In the genomic region with DNA sequence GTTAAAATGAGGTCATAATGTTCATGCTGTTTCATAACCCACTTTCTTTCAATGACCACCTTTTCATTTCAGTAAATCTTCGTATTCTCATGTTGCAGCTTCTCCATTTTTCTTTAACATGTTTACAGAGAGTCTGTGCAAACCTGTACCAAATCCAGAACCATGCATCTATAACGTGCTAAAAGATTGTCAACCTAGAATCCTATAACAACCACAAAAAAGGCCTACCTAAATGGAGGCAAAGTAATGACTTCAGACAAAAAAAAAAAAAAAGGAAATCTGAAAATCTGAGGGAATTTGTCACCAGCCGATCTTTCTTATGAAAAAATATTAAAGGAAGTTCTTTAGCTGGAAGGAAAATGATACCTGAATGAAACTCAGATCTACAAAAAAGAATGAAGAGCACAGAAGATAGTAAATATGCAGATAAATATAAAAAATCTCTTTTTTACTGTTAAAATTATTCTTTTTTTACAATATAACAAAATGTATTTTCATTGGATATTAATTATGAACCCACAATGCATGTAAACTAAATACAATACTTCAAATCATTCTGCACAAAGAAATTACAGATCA, we compare ENCODE assay signal across 10 cellular contexts. TPM values are rescaled to one million over a fixed set of nuclear protein-coding genes. Genes with fewer than 3 reads are reported as not detected.
A peak's percentile ranks its signal among the peaks of the same experiment; 100 is the strongest.
DNase-seq lines count a peak whose midpoint lies in the region; FAIRE-seq and TF ChIP-seq lines count a peak whose summit lies in the region.
"Had no signal": no experiment of that assay in that cellular context is flagged by ENCODE, and none has a peak within 500 bp of the region (broad histone marks: within the 10 kb centered on the region; RNA-seq: fewer than 3 reads in every experiment).

No MANE protein-coding gene starts in this region.

- no peaks in the 10 kb centered on the region for H3K27me3 Mint-ChIP-seq in activated T-cell treated with anti-CD3 and anti-CD28 coated beads, Interleukin-2, amount 50 U/mL, for 24 hours
- peaks cover 3% of the 10 kb centered on the region for H3K27me3 Mint-ChIP-seq in activated T-helper 2 cell treated with anti-CD3 and anti-CD28 coated beads, Interferon-gamma antibody, Interleukin-2, Interleukin-4, amounts not matched to agents 10 μg/mL and 5 μg/mL and 100 μg/mL, durations not matched to agents 14 hours and 24 hours and 36 hours (ENCODE audit: low read depth)

- H3K4me1 Mint-ChIP-seq in activated T-cell treated with anti-CD3 and anti-CD28 coated beads, Interleukin-2, amount 50 U/mL, for 24 hours (ENCODE audit: low read depth), result peaks cover 51% of the 10 kb centered on the region
- H3K4me1 Mint-ChIP-seq in activated T-helper 2 cell treated with anti-CD3 and anti-CD28 coated beads, Interferon-gamma antibody, Interleukin-2, Interleukin-4, amounts not matched to agents 10 μg/mL and 5 μg/mL and 100 μg/mL, durations not matched to agents 14 hours and 24 hours and 36 hours (ENCODE audit: low read depth), result peaks cover 44% of the 10 kb centered on the region

- peak overlapping the region; percentile 11 to 84 for H3K9ac ChIP-seq in kidney (ENCODE audit: low read length in 2 of 2)

- H3K27ac ChIP-seq in kidney (ENCODE audit: low read depth in 2 of 2, low read length in 2 of 2) (peak overlapping the region; percentile 92 to 97), thymus (ENCODE audit: low read depth) (no peak overlapping the region)

- H3K27me3 ChIP-seq in thymus (ENCODE audit: control insufficient read depth, insufficient read depth), result no peaks in the 10 kb centered on the region

- H3K27ac Mint-ChIP-seq in activated T-cell treated with anti-CD3 and anti-CD28 coated beads, Interleukin-2, amount 50 U/mL, for 24 hours, result peak overlapping the region; percentile 99
- peak overlapping the region; percentile 96 for H3K27ac Mint-ChIP-seq in activated T-helper 2 cell treated with anti-CD3 and anti-CD28 coated beads, Interferon-gamma antibody, Interleukin-2, Interleukin-4, amounts not matched to agents 10 μg/mL and 5 μg/mL and 100 μg/mL, durations not matched to agents 14 hours and 24 hours and 36 hours

- in situ Hi-C loops in ACHN (cut with HindIII; ENCODE audit: low pct_ligation_motif_present, low pct_unique_long_range_greater_than_20kb, low sequenced_read_pairs), result no loop called here

- no peak for FAIRE-seq in kidney (lab: Jason Lieb, UNC)

- no peaks in the 10 kb centered on the region for H3K36me3 ChIP-seq in kidney (ENCODE audit: control insufficient read depth in 1 of 2, insufficient read depth in 2 of 2, low read length in 2 of 2)
- no peaks in the 10 kb centered on the region for H3K36me3 ChIP-seq in thymus (ENCODE audit: control insufficient read depth, insufficient read depth)

- H3K4me3 ChIP-seq in kidney (ENCODE audit: low read length in 2 of 2) (peak overlapping the region; percentile 62 to 71), thymus (ENCODE audit: low read length) (peak overlapping the region; percentile 64)

- H3K9me3 Mint-ChIP-seq in activated T-cell treated with anti-CD3 and anti-CD28 coated beads, Interleukin-2, amount 50 U/mL, for 24 hours, result peaks cover 15% of the 10 kb centered on the region
- H3K9me3 Mint-ChIP-seq in activated T-helper 2 cell treated with anti-CD3 and anti-CD28 coated beads, Interferon-gamma antibody, Interleukin-2, Interleukin-4, amounts not matched to agents 10 μg/mL and 5 μg/mL and 100 μg/mL, durations not matched to agents 14 hours and 24 hours and 36 hours, result peaks cover 23% of the 10 kb centered on the region

- WGBS in thymus, result 7% methylated on average over 3 of the region's 3 CpGs

- peak overlapping the region; percentile 96 for H3K4me3 Mint-ChIP-seq in activated T-cell treated with anti-CD3 and anti-CD28 coated beads, Interleukin-2, amount 50 U/mL, for 24 hours
- peak overlapping the region; percentile 96 for H3K4me3 Mint-ChIP-seq in activated T-helper 2 cell treated with anti-CD3 and anti-CD28 coated beads, Interferon-gamma antibody, Interleukin-2, Interleukin-4, amounts not matched to agents 10 μg/mL and 5 μg/mL and 100 μg/mL, durations not matched to agents 14 hours and 24 hours and 36 hours (ENCODE audit: low read depth)

- H3K4me1 ChIP-seq in kidney (ENCODE audit: control insufficient read depth in 1 of 2, insufficient read depth in 1 of 2, low read depth in 1 of 2, low read length in 2 of 2), result peaks cover 0 to 2% of the 10 kb centered on the region in 2 donors
- H3K4me1 ChIP-seq in thymus (ENCODE audit: control insufficient read depth, insufficient read depth, low read length), result no peaks in the 10 kb centered on the region

- TF ChIP-seq CTCF in kidney (IDR thresholded peaks at IDR 0.05; ENCODE audit: borderline replicate concordance, extremely low read depth, insufficient read depth), result no peak

- intact Hi-C loops in activated T-helper 2 cell treated with anti-CD3 and anti-CD28 coated beads, Interferon-gamma antibody, Interleukin-2, Interleukin-4, amounts not matched to agents 10 μg/mL and 5 μg/mL and 100 μg/mL, durations not matched to agents 14 hours and 24 hours and 36 hours (cut with micrococcal nuclease), result no loop called here
- intact Hi-C loops in kidney (cut with DNase I), result no loop called here

- peaks cover 39% of the 10 kb centered on the region for H3K36me3 Mint-ChIP-seq in activated T-cell treated with anti-CD3 and anti-CD28 coated beads, Interleukin-2, amount 50 U/mL, for 24 hours (ENCODE audit: low read depth)
- peaks cover 33% of the 10 kb centered on the region for H3K36me3 Mint-ChIP-seq in activated T-helper 2 cell treated with anti-CD3 and anti-CD28 coated beads, Interferon-gamma antibody, Interleukin-2, Interleukin-4, amounts not matched to agents 10 μg/mL and 5 μg/mL and 100 μg/mL, durations not matched to agents 14 hours and 24 hours and 36 hours (ENCODE audit: low read depth)

- no peak for DNase-seq in activated T-cell treated with anti-CD3 and anti-CD28 coated beads, Interleukin-2, amount 50 U/mL, for 24 hours
- no peak for DNase-seq in activated T-cell treated with anti-CD3 and anti-CD28 coated beads for 4 hours
- no peak for DNase-seq in activated T-helper 2 cell treated with anti-CD3 and anti-CD28 coated beads, Interferon-gamma antibody, Interleukin-2, Interleukin-4, amounts not matched to agents 10 μg/mL and 5 μg/mL and 100 μg/mL, durations not matched to agents 14 hours and 24 hours and 36 hours (ENCODE audit: low spot score)
- no peak for DNase-seq in kidney
- DNase-seq in RKO (ENCODE audit: low spot score), result no peak
- no peak for DNase-seq in DMS53 (lab: John Stamatoyannopoulos, UW)
- no peak for DNase-seq in ACHN
- DNase-seq: SIG-M5 had no signal

- H3K9me3 ChIP-seq in kidney (ENCODE audit: control insufficient read depth in 1 of 2, low read length in 2 of 2) (peaks cover 3 to 7% of the 10 kb centered on the region in 2 donors), thymus (ENCODE audit: control insufficient read depth) (no peaks in the 10 kb centered on the region)

RNA-seq across cellular contexts. Expression of a gene that starts 1.4 kb away (rescaled TPM):
- 112 and 114 TPM in 2 replicates for total RNA-seq in activated T-helper 2 cell treated with anti-CD3 and anti-CD28 coated beads, Interferon-gamma antibody, Interleukin-2, Interleukin-4, amounts not matched to agents 10 μg/mL and 5 μg/mL and 100 μg/mL, durations not matched to agents 14 hours and 24 hours and 36 hours
- 31.9 TPM for total RNA-seq in kidney
- 4.0 TPM for polyA plus RNA-seq in kidney (ENCODE audit: insufficient read depth, low read depth, low replicate concordance)
- polyA plus RNA-seq in thymus, result 9.4 TPM
- total RNA-seq: G401 had no signal

RNA-seq across cellular contexts. Expression of a gene that starts 57.4 kb away (rescaled TPM):
- 7.5 and 8.8 TPM in 2 replicates for total RNA-seq in activated T-helper 2 cell treated with anti-CD3 and anti-CD28 coated beads, Interferon-gamma antibody, Interleukin-2, Interleukin-4, amounts not matched to agents 10 μg/mL and 5 μg/mL and 100 μg/mL, durations not matched to agents 14 hours and 24 hours and 36 hours
- total RNA-seq in kidney, result 13.3 TPM
- polyA plus RNA-seq in kidney (ENCODE audit: insufficient read depth, low read depth, low replicate concordance) (2.3 TPM), thymus (3.4 TPM)
